28 cellular contexts compared by ENCODE assay signal in genomic region chr7:14055813-14056212, GRCh38.
"Had no signal": no experiment of that assay in that cellular context is flagged by ENCODE, and none has a peak within 500 bp of the region (broad histone marks: within the 10 kb centered on the region; RNA-seq: fewer than 3 reads in every experiment).

No MANE protein-coding gene starts in this region.

- H3K36me3 Mint-ChIP-seq: activated naive CD4-positive, alpha-beta T cell treated with anti-CD3 and anti-CD28 coated beads, Interleukin-2, amount 10 ng/mL, durations not matched to agents 7 days and 5 days had no signal

- H3K27ac ChIP-seq: ascending aorta, body of pancreas, Peyer's patch, RWPE1, SJCRH30, WERI-Rb-1 had no signal

- DNase-seq: activated CD4-positive, alpha-beta memory T cell treated with anti-CD3 and anti-CD28 coated beads, Interleukin-2, amount 10 ng/mL, durations not matched to agents 7 days and 5 days; activated CD4-positive, alpha-beta T cell treated with anti-CD3 and anti-CD28 coated beads for 36 hours; activated CD4-positive, alpha-beta T cell treated with anti-CD3 and anti-CD28 coated beads, Interleukin-2, amount 50 U/mL, for 1 hour; activated gamma-delta T cell; activated naive CD4-positive, alpha-beta T cell treated with anti-CD3 and anti-CD28 coated beads, Interleukin-2, amount 10 ng/mL, durations not matched to agents 7 days and 5 days; activated T-cell treated with anti-CD3 and anti-CD28 coated beads for 4 hours; activated T-cell treated with anti-CD3 and anti-CD28 coated beads, Interleukin-2, amount 50 U/mL, for 48 hours; amniotic stem cell; body of pancreas; KG1; NCI-H1048; NCI-H146; NCI-H187 treated with DMSO at 0.1 percent for 48 hours; NCI-H2081 treated with DMSO at 0.1 percent for 48 hours; NCI-H2227 treated with DMSO at 0.1 percent for 48 hours; NCI-H446 treated with DMSO at 0.1 percent for 48 hours; NCI-H526 treated with DMSO at 0.1 percent for 48 hours; NCI-H82; Peyer's patch; Right ventricle myocardium superior; SJCRH30; SK-N-SH; T-helper 1 cell; WERI-Rb-1 had no signal

- H3K27me3 ChIP-seq: ascending aorta, body of pancreas, Peyer's patch, SJCRH30 had no signal

- H3K36me3 ChIP-seq: ascending aorta, Peyer's patch, SJCRH30, WERI-Rb-1 had no signal

- H3K9ac ChIP-seq: SK-N-SH had no signal

- H3K9me3 ChIP-seq: ascending aorta, body of pancreas, Peyer's patch, SJCRH30, SK-N-SH had no signal

- H3K27ac Mint-ChIP-seq: activated CD4-positive, alpha-beta memory T cell treated with anti-CD3 and anti-CD28 coated beads, Interleukin-2, amount 10 ng/mL, durations not matched to agents 7 days and 5 days; activated CD4-positive, alpha-beta T cell treated with anti-CD3 and anti-CD28 coated beads for 36 hours; activated naive CD4-positive, alpha-beta T cell treated with anti-CD3 and anti-CD28 coated beads, Interleukin-2, amount 10 ng/mL, durations not matched to agents 7 days and 5 days; activated T-helper 17 cell treated with anti-CD3 and anti-CD28 coated beads, Interleukin-2, amount 50 U/mL, for 72 hours had no signal

- H3K4me1 ChIP-seq: ascending aorta, body of pancreas, Peyer's patch, SJCRH30 had no signal

- H3K9me3 Mint-ChIP-seq: activated CD4-positive, alpha-beta memory T cell treated with anti-CD3 and anti-CD28 coated beads, Interleukin-2, amount 10 ng/mL, durations not matched to agents 7 days and 5 days; activated T-helper 17 cell treated with anti-CD3 and anti-CD28 coated beads, Interleukin-2, amount 50 U/mL, for 72 hours; central memory CD8-positive, alpha-beta T cell had no signal

- H3K4me3 ChIP-seq: ascending aorta, body of pancreas, Peyer's patch, SJCRH30 had no signal

- ATAC-seq: activated CD4-positive, alpha-beta T cell treated with anti-CD3 and anti-CD28 coated beads for 36 hours; activated T-helper 17 cell treated with anti-CD3 and anti-CD28 coated beads, Interleukin-2, amount 50 U/mL, for 72 hours; body of pancreas had no signal

- H3K27me3 Mint-ChIP-seq: activated CD4-positive, alpha-beta memory T cell treated with anti-CD3 and anti-CD28 coated beads, Interleukin-2, amount 10 ng/mL, durations not matched to agents 7 days and 5 days; activated CD4-positive, alpha-beta T cell treated with anti-CD3 and anti-CD28 coated beads for 36 hours; activated naive CD4-positive, alpha-beta T cell treated with anti-CD3 and anti-CD28 coated beads, Interleukin-2, amount 10 ng/mL, durations not matched to agents 7 days and 5 days; activated T-helper 17 cell treated with anti-CD3 and anti-CD28 coated beads, Interleukin-2, amount 50 U/mL, for 72 hours; central memory CD8-positive, alpha-beta T cell had no signal

- H3K4me1 Mint-ChIP-seq: activated CD4-positive, alpha-beta memory T cell treated with anti-CD3 and anti-CD28 coated beads, Interleukin-2, amount 10 ng/mL, durations not matched to agents 7 days and 5 days; activated CD4-positive, alpha-beta T cell treated with anti-CD3 and anti-CD28 coated beads for 36 hours; activated naive CD4-positive, alpha-beta T cell treated with anti-CD3 and anti-CD28 coated beads, Interleukin-2, amount 10 ng/mL, durations not matched to agents 7 days and 5 days; activated T-helper 17 cell treated with anti-CD3 and anti-CD28 coated beads, Interleukin-2, amount 50 U/mL, for 72 hours; central memory CD8-positive, alpha-beta T cell had no signal

- H3K4me3 Mint-ChIP-seq: activated CD4-positive, alpha-beta memory T cell treated with anti-CD3 and anti-CD28 coated beads, Interleukin-2, amount 10 ng/mL, durations not matched to agents 7 days and 5 days; activated CD4-positive, alpha-beta T cell treated with anti-CD3 and anti-CD28 coated beads for 36 hours; activated naive CD4-positive, alpha-beta T cell treated with anti-CD3 and anti-CD28 coated beads, Interleukin-2, amount 10 ng/mL, durations not matched to agents 7 days and 5 days; activated T-helper 17 cell treated with anti-CD3 and anti-CD28 coated beads, Interleukin-2, amount 50 U/mL, for 72 hours; central memory CD8-positive, alpha-beta T cell had no signal
